ENCODE assay signal across 16 cellular contexts in the genomic region with DNA sequence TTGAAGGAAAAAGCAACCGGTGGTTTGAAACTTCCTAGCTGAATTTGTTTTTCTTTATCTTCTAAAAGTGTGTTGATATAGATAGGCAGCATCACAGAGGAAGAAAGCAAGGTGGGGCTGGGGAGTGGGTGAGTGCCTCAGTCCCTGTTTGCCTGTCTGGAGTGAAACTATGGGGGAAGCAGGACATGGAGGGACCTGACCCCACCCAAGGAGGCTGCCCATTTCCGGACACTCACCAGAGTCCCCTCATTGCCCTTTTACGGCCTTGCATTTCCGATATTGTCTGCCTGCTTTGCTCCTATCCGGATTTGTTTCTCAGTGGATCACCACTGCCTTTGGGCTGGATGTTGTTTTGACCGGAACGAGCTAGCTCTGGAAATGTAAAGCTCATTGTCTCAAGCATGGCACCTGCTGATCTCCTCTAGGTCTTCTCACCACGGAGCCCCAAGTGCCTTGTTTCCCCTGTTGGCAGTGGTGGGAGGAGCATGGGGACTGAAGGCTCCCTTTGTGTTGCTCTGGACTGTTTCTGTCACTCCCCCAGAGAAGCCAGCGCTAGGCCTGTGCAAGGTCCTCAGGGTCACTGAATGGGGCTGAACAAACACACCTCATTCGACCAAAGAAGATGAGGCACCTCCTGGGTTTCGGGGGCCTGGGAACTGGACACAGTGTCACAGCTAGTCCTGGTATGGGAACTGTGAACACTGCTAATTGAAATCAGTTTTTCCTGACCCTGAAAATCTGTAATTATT. TPM values are rescaled to one million over a fixed set of nuclear protein-coding genes. Genes with fewer than 3 reads are reported as not detected.
A peak's percentile ranks its signal among the peaks of the same experiment; 100 is the strongest.
DNase-seq lines count a peak whose midpoint lies in the region; ATAC-seq and TF ChIP-seq lines count a peak whose summit lies in the region.
"Had no signal": no experiment of that assay in that cellular context is flagged by ENCODE, and none has a peak within 500 bp of the region (broad histone marks: within the 10 kb centered on the region; RNA-seq: fewer than 3 reads in every experiment).

No MANE protein-coding gene starts in this region.

- TF ChIP-seq CTCF in breast epithelium (IDR thresholded peaks at IDR 0.05) (no peak), MCF 10A (IDR thresholded peaks at IDR 0.05; ENCODE audit: unreplicated experiment) (no peak)

- POLR2A ChIA-PET in MCF 10A (lab: Yijun Ruan, JAX): no interaction called here

- no peak for TF ChIP-seq POLR2A in breast epithelium (IDR thresholded peaks at IDR 0.05)
- no peak for TF ChIP-seq POLR2A in erythroblast (IDR thresholded peaks at IDR 0.05; ENCODE audit: low read length)

- peak overlapping the region in 2 of 3 donors; percentile 6 to 32 for H3K4me3 ChIP-seq in breast epithelium
- H3K4me3 ChIP-seq: colonic mucosa, heart left ventricle had no signal

- no peak overlapping the region for H3K4me3 Mint-ChIP-seq in MCF 10A (ENCODE audit: unreplicated experiment)
- H3K4me3 Mint-ChIP-seq in stimulated activated naive B cell treated with anti-CD40 and anti-IgM and Interleukin-4, amounts not matched to agents 10 μg/mL and 1 μg/mL and 100 μg/mL, for 72 hours: no peak overlapping the region
- H3K4me3 Mint-ChIP-seq: activated naive CD4-positive, alpha-beta T cell treated with anti-CD3 and anti-CD28 coated beads, Interleukin-2, amount 10 ng/mL, durations not matched to agents 7 days and 5 days had no signal

- no peaks in the 10 kb centered on the region for H3K9me3 ChIP-seq in breast epithelium
- H3K9me3 ChIP-seq: colonic mucosa, heart left ventricle had no signal

- H3K27me3 ChIP-seq in breast epithelium: no peaks in the 10 kb centered on the region

- no peaks in the 10 kb centered on the region for H3K4me1 ChIP-seq in breast epithelium
- H3K4me1 ChIP-seq: colonic mucosa had no signal

- CTCF ChIA-PET in MCF 10A (lab: Yijun Ruan, JAX): interaction anchor here (1.7 to 2.7 kb wide), 2 partner anchors 12 to 386 kb away, joined by 8 to 13 read pairs; no protein-coding TSS in a partner anchor

- ATAC-seq in stimulated activated naive B cell treated with anti-CD40 and anti-IgM and Interleukin-4, amounts not matched to agents 10 μg/mL and 1 μg/mL and 100 μg/mL, for 72 hours (replicated peaks): no peak
- ATAC-seq: heart left ventricle had no signal

- H3K36me3 ChIP-seq in breast epithelium: no peaks in the 10 kb centered on the region
- H3K36me3 ChIP-seq: colonic mucosa, heart left ventricle had no signal

- H3K9me3 Mint-ChIP-seq in MCF 10A (ENCODE audit: unreplicated experiment): no peaks in the 10 kb centered on the region
- no peaks in the 10 kb centered on the region for H3K9me3 Mint-ChIP-seq in stimulated activated naive B cell treated with anti-CD40 and anti-IgM and Interleukin-4, amounts not matched to agents 10 μg/mL and 1 μg/mL and 100 μg/mL, for 72 hours
- H3K9me3 Mint-ChIP-seq: activated naive CD4-positive, alpha-beta T cell treated with anti-CD3 and anti-CD28 coated beads, Interleukin-2, amount 10 ng/mL, durations not matched to agents 7 days and 5 days had no signal

- H3K27ac ChIP-seq in breast epithelium: peak overlapping the region; percentile 62 to 82
- H3K27ac ChIP-seq: colonic mucosa had no signal

- no peaks in the 10 kb centered on the region for H3K36me3 Mint-ChIP-seq in MCF 10A (ENCODE audit: insufficient read depth, unreplicated experiment)
- H3K36me3 Mint-ChIP-seq in stimulated activated naive B cell treated with anti-CD40 and anti-IgM and Interleukin-4, amounts not matched to agents 10 μg/mL and 1 μg/mL and 100 μg/mL, for 72 hours: peaks cover 0 to 6% of the 10 kb centered on the region in 2 donors
- H3K36me3 Mint-ChIP-seq: activated naive CD4-positive, alpha-beta T cell treated with anti-CD3 and anti-CD28 coated beads, Interleukin-2, amount 10 ng/mL, durations not matched to agents 7 days and 5 days had no signal

- H3K27me3 Mint-ChIP-seq in MCF 10A (ENCODE audit: insufficient read depth, unreplicated experiment): no peaks in the 10 kb centered on the region
- peaks cover 1 to 22% of the 10 kb centered on the region in 2 donors for H3K27me3 Mint-ChIP-seq in stimulated activated naive B cell treated with anti-CD40 and anti-IgM and Interleukin-4, amounts not matched to agents 10 μg/mL and 1 μg/mL and 100 μg/mL, for 72 hours

- no peak overlapping the region for H3K27ac Mint-ChIP-seq in MCF 10A (ENCODE audit: low read depth, unreplicated experiment)
- H3K27ac Mint-ChIP-seq in stimulated activated naive B cell treated with anti-CD40 and anti-IgM and Interleukin-4, amounts not matched to agents 10 μg/mL and 1 μg/mL and 100 μg/mL, for 72 hours: no peak overlapping the region
- H3K27ac Mint-ChIP-seq: activated naive CD4-positive, alpha-beta T cell treated with anti-CD3 and anti-CD28 coated beads, Interleukin-2, amount 10 ng/mL, durations not matched to agents 7 days and 5 days had no signal

- intact Hi-C loops in breast epithelium (cut with DNase I; ENCODE audit: low total_unique reads): no loop called here
- intact Hi-C loops in MCF 10A (cut with micrococcal nuclease): no loop called here

- no peaks in the 10 kb centered on the region for H3K4me1 Mint-ChIP-seq in MCF 10A (ENCODE audit: insufficient read depth, unreplicated experiment)
- peaks cover 12 to 30% of the 10 kb centered on the region in 2 donors for H3K4me1 Mint-ChIP-seq in stimulated activated naive B cell treated with anti-CD40 and anti-IgM and Interleukin-4, amounts not matched to agents 10 μg/mL and 1 μg/mL and 100 μg/mL, for 72 hours

- BruUV-seq in MCF 10A (replicated peaks; lab: Mats Ljungman, UMichigan): no TSS peak

- DNase-seq in breast epithelium (ENCODE audit: low spot score in 2 of 2) (peak in 1 of 2 donors; percentile 51), MCF 10A (ENCODE audit: unreplicated experiment) (no peak), dermis blood vessel endothelial cell (peak; percentile 66), medulla oblongata (ENCODE audit: extremely low spot score) (peak; percentile 97), erythroblast (lab: John Stamatoyannopoulos, UW) (no peak), activated gamma-delta T cell (lab: John Stamatoyannopoulos, UW) (no peak)
- DNase-seq in activated effector memory CD4-positive, alpha-beta T cell treated with anti-CD3 and anti-CD28 coated beads, Interleukin-2, amount 50 U/mL, for 16 hours: no peak
- no peak for DNase-seq in stimulated activated naive B cell treated with anti-CD40 and anti-IgM and Interleukin-4, amounts not matched to agents 10 μg/mL and 1 μg/mL and 100 μg/mL, for 72 hours
- DNase-seq: ACHN; activated CD4-positive, alpha-beta T cell treated with anti-CD3 and anti-CD28 coated beads for 48 hours; activated naive CD4-positive, alpha-beta T cell treated with anti-CD3 and anti-CD28 coated beads, Interleukin-2, amount 10 ng/mL, durations not matched to agents 7 days and 5 days; colonic mucosa; EL; heart left ventricle; NCI-H2029; SHP77 treated with DMSO at 0.1 percent for 48 hours had no signal

RNA-seq across cellular contexts. Expression of gene CLDN11, which starts 7.0 kb away (rescaled TPM):
- total RNA-seq in breast epithelium (10 to 100 TPM in 2 of 3 donors, 1 to 10 TPM in 1; 8.2 to 48.4 (median 28.8) TPM), MCF 10A (2022) (not detected in 2 replicates), dermis blood vessel endothelial cell (103 and 515 TPM in 2 replicates)

Comparison
In these comparisons a context has a peak if more than half of its experiments do, and no peak if none do; other contexts are left out.
1. DNase-seq: peak in dermis blood vessel endothelial cell (single experiment) and medulla oblongata (single experiment); none in MCF 10A (single experiment), erythroblast (0 of 2), activated gamma-delta T cell (single experiment), activated effector memory CD4-positive, alpha-beta T cell treated with anti-CD3 and anti-CD28 coated beads, Interleukin-2, amount 50 U/mL, for 16 hours (single experiment) and stimulated activated naive B cell treated with anti-CD40 and anti-IgM and Interleukin-4, amounts not matched to agents 10 μg/mL and 1 μg/mL and 100 μg/mL, for 72 hours (single experiment).